Comparison of ENCODE assay signal across 20 cellular contexts in the genomic region with DNA sequence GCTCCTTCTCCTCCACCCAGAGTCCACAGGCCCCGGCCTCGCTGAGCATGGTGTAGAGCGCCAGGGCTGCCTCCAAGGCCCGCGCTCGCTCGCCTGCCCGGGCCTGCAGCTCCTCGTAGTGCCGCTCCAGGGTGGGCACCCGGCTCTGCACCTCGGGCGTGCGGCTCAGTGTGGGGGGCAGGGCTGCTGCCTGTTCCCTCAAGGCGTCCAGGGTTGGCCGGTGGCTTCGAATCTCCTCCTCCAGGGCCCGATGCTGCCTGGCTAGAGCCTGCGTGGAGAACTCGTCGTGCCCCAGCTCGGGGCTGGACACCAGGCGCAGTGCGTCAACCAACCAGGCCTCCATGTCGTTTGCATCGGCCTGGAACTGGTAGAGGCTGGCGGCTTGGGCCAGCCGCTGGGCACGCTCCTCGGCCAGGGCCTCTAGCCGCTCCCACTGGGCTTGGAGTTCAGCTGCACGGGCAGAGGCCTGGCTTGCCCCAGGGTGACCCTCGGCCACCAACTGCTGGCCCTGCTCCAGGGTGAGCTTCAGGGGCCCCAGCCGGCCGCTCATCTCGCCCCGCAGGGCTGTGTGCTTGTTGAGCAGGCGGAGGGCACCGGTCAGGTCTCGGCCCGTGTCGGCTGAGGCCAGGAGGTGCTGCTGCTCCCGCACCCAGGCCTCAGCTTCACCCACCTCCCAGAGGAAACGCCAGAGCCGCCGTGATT. TPM values are rescaled to one million over a fixed set of nuclear protein-coding genes. Genes with fewer than 3 reads are reported as not detected.
DNase-seq lines count a peak whose midpoint lies in the region; ATAC-seq, FAIRE-seq and TF ChIP-seq lines count a peak whose summit lies in the region.
"Had no signal": no experiment of that assay in that cellular context is flagged by ENCODE, and none has a peak within 500 bp of the region (broad histone marks: within the 10 kb centered on the region; RNA-seq: fewer than 3 reads in every experiment).

No MANE protein-coding gene starts in this region.

- no peaks in the 10 kb centered on the region for H3K27me3 Mint-ChIP-seq in type B pancreatic cell

- peaks cover 12% of the 10 kb centered on the region for H3K36me3 Mint-ChIP-seq in type B pancreatic cell
- H3K36me3 Mint-ChIP-seq: CD4-positive, alpha-beta memory T cell had no signal

- no peaks in the 10 kb centered on the region for H3K79me2 ChIP-seq in Loucy (ENCODE audit: insufficient read depth, low read length)
- H3K79me2 ChIP-seq in mammary epithelial cell (ENCODE audit: insufficient read depth, low read length) = no peaks in the 10 kb centered on the region

- H2BK5ac ChIP-seq in mesenchymal stem cell (ENCODE audit: low read depth, low read length, poor library complexity, severe bottlenecking) = no peak overlapping the region

- H3K9me3 ChIP-seq in Loucy (ENCODE audit: insufficient read depth, low read depth, low read length) = no peaks in the 10 kb centered on the region
- no peaks in the 10 kb centered on the region for H3K9me3 ChIP-seq in mammary epithelial cell (replicated peaks; ENCODE audit: insufficient read depth, low read length)
- H3K9me3 ChIP-seq in mesenchymal stem cell (ENCODE audit: control insufficient read depth, low read length) = peaks cover 6% of the 10 kb centered on the region

- H3K79me1 ChIP-seq in mesenchymal stem cell (replicated peaks; ENCODE audit: low read length, poor library complexity, severe bottlenecking) = peaks cover 30% of the 10 kb centered on the region

- H2BK120ac ChIP-seq in mesenchymal stem cell (ENCODE audit: low read depth, low read length) = no peak overlapping the region

- intact Hi-C loops in mammary epithelial cell (cut with micrococcal nuclease) = no loop called here

- WGBS in mammary epithelial cell (ENCODE audit: low coverage, missing lambda C conversion rate) = 94% methylated on average over 30 of the region's 46 CpGs
- 95% methylated on average over 46 of the region's 46 CpGs for WGBS in mesenchymal stem cell

- TF ChIP-seq CTCF in Loucy (conservative IDR thresholded peaks at IDR 0.05; ENCODE audit: low read length) = no peak
- TF ChIP-seq CTCF in mammary epithelial cell (conservative IDR thresholded peaks at IDR 0.05 in 1 of 2, IDR thresholded peaks at IDR 0.05 in 1 of 2; ENCODE audit: extremely low read depth in 1 of 2, insufficient read depth in 1 of 2, low read depth in 1 of 2, low read length in 2 of 2) = no peak
- TF ChIP-seq CTCF in type B pancreatic cell (conservative IDR thresholded peaks at IDR 0.05) = no peak

- H2AFZ ChIP-seq in Loucy (ENCODE audit: low read length) (no peak overlapping the region), mammary epithelial cell (ENCODE audit: low read depth, low read length) (no peak overlapping the region), mesenchymal stem cell (ENCODE audit: low read depth, low read length) (no peak overlapping the region)

- H3K4me1 ChIP-seq in Loucy (ENCODE audit: insufficient read depth, low read length, poor library complexity, severe bottlenecking) (peaks cover 31% of the 10 kb centered on the region), mammary epithelial cell (ENCODE audit: insufficient read depth, low read length) (no peaks in the 10 kb centered on the region), mesenchymal stem cell (ENCODE audit: control insufficient read depth, insufficient read depth, low read depth, low read length) (peaks cover 6% of the 10 kb centered on the region)

- H3K27ac ChIP-seq in mammary epithelial cell (ENCODE audit: insufficient read depth, low read depth, low read length) (no peak overlapping the region), mesenchymal stem cell (ENCODE audit: low read length, poor library complexity, severe bottlenecking) (no peak overlapping the region)
- H3K27ac ChIP-seq: BLaER1 treated with 17β-estradiol and CSF1 and Interleukin-3, amounts not matched to agents 10 nM and 100 nM had no signal

- no peak overlapping the region for H4K8ac ChIP-seq in mesenchymal stem cell (ENCODE audit: low read length)

- no peak overlapping the region for H2BK15ac ChIP-seq in mesenchymal stem cell (ENCODE audit: low read depth, poor library complexity, severe bottlenecking)

- DNase-seq in mammary epithelial cell (no peak), mesenchymal stem cell (no peak), type B pancreatic cell (ENCODE audit: extremely low spot score, unreplicated experiment) (peak; percentile 68), RCC 7860 (ENCODE audit: low spot score) (no peak)
- DNase-seq: ACHN; CD4-positive, alpha-beta memory T cell; DND-41; NCI-H1105; NCI-H146; NCI-H2029; NCI-H2227 treated with DMSO at 0.1 percent for 48 hours; NCI-H524 treated with DMSO at 0.1 percent for 48 hours; NCI-H82; SHP77 had no signal

- no peak overlapping the region for H3K23ac ChIP-seq in mesenchymal stem cell (ENCODE audit: low read length in 2 of 2)

- no peak overlapping the region for H3K4ac ChIP-seq in mesenchymal stem cell (ENCODE audit: low read depth in 1 of 2, low read length in 2 of 2)

- H3K4me2 ChIP-seq in Loucy (ENCODE audit: low read depth, low read length, poor library complexity, severe bottlenecking) (no peak overlapping the region), mammary epithelial cell (ENCODE audit: insufficient read depth, low read depth, low read length) (no peak overlapping the region), mesenchymal stem cell (ENCODE audit: low read length, poor library complexity, severe bottlenecking) (no peak overlapping the region)
- H3K4me2 ChIP-seq: BLaER1 treated with 17β-estradiol and CSF1 and Interleukin-3, amounts not matched to agents 10 nM and 100 nM had no signal

- H3K27me3 ChIP-seq in Loucy (ENCODE audit: insufficient read depth, low read length, poor library complexity, severe bottlenecking) (no peaks in the 10 kb centered on the region), mammary epithelial cell (ENCODE audit: insufficient read depth, low read length) (no peaks in the 10 kb centered on the region), mesenchymal stem cell (ENCODE audit: control insufficient read depth in 1 of 2, insufficient read depth in 1 of 2, low read length in 2 of 2) (peaks cover 0 to 2% of the 10 kb centered on the region in 2 experiments)
- H3K27me3 ChIP-seq: BLaER1 treated with 17β-estradiol and CSF1 and Interleukin-3, amounts not matched to agents 10 nM and 100 nM had no signal

- ATAC-seq in HG03280 (IDR thresholded peaks at IDR 0.05; ENCODE audit: unreplicated experiment) = no peak
- no peak for ATAC-seq in GM19351 (IDR thresholded peaks at IDR 0.05; ENCODE audit: unreplicated experiment)

- H3K4me1 Mint-ChIP-seq in type B pancreatic cell (ENCODE audit: unreplicated experiment) = no peaks in the 10 kb centered on the region
- H3K4me1 Mint-ChIP-seq: CD4-positive, alpha-beta memory T cell had no signal

- CTCF ChIA-PET in mammary epithelial cell (lab: Charles Lee; ENCODE audit: low non-redundant PET) = no interaction called here

- H3K27ac Mint-ChIP-seq in type B pancreatic cell = no peak overlapping the region
- H3K27ac Mint-ChIP-seq: CD4-positive, alpha-beta memory T cell had no signal

- H2AK5ac ChIP-seq in mesenchymal stem cell (ENCODE audit: low read length, severe bottlenecking) = no peak overlapping the region

- in situ Hi-C loops in mammary epithelial cell (cut with MboI; ENCODE audit: low sequenced_read_pairs in 2 of 2) = no loop called here

- no peak for FAIRE-seq in RCC 7860 (lab: Jason Lieb, UNC)
- FAIRE-seq: GM12891, GM18507 had no signal

- H2BK12ac ChIP-seq in mesenchymal stem cell (ENCODE audit: low read length in 2 of 2) = no peak overlapping the region

- BruUV-seq in mammary epithelial cell (replicated peaks; lab: Mats Ljungman, UMichigan) = TSS peak; percentile 37

- H3K14ac ChIP-seq in mesenchymal stem cell (ENCODE audit: low read length in 2 of 2) = peak overlapping the region in 1 of 2 experiments; percentile 58

- H3K9me2 ChIP-seq in Loucy (replicated peaks; ENCODE audit: low read depth, low read length) = no peaks in the 10 kb centered on the region

- H3K9ac ChIP-seq in Loucy (ENCODE audit: low read depth, low read length, poor library complexity, severe bottlenecking) (peak overlapping the region; percentile 13), mammary epithelial cell (ENCODE audit: insufficient read depth, low read length) (no peak overlapping the region), mesenchymal stem cell (ENCODE audit: low read length) (no peak overlapping the region)

- no peaks in the 10 kb centered on the region; the same call in 1 of the 2 replicates for H3K36me3 ChIP-seq in Loucy (ENCODE audit: insufficient read depth, low read length)
- H3K36me3 ChIP-seq in mammary epithelial cell (ENCODE audit: insufficient read depth, low read length) = no peaks in the 10 kb centered on the region
- peaks cover 0 to 75% of the 10 kb centered on the region in 2 experiments for H3K36me3 ChIP-seq in mesenchymal stem cell (ENCODE audit: control insufficient read depth in 1 of 2, insufficient read depth in 2 of 2, low read depth in 1 of 2, low read length in 2 of 2)

- peak overlapping the region; percentile 57 for H4K91ac ChIP-seq in mesenchymal stem cell (ENCODE audit: low read length)

- no peak overlapping the region for H3K4me3 ChIP-seq in Loucy (ENCODE audit: low read length, poor library complexity, severe bottlenecking)
- H3K4me3 ChIP-seq in mammary epithelial cell (replicated peaks in 1 of 3; ENCODE audit: insufficient read depth in 1 of 3, low read depth in 2 of 3, low read length in 3 of 3) = no peak overlapping the region
- H3K4me3 ChIP-seq in mesenchymal stem cell (ENCODE audit: insufficient read depth in 1 of 2, low read depth in 1 of 2, low read length in 2 of 2) = peak overlapping the region in 1 of 2 experiments; percentile 7
- H3K4me3 ChIP-seq: BLaER1 treated with 17β-estradiol and CSF1 and Interleukin-3, amounts not matched to agents 10 nM and 100 nM had no signal

- dilution Hi-C loops in mammary epithelial cell (cut with HindIII; ENCODE audit: low sequenced_read_pairs) = loop anchor here (5.0 kb wide), 2 partner anchors 47 to 117 kb away; no protein-coding TSS in a partner anchor

- H3K18ac ChIP-seq in mesenchymal stem cell (ENCODE audit: low read depth in 1 of 2, low read length in 2 of 2) = no peak overlapping the region

- H3F3A ChIP-seq in Loucy (ENCODE audit: low read depth) = no peaks in the 10 kb centered on the region; the same call in 1 of the 2 replicates

- no peak overlapping the region for H3K4me3 Mint-ChIP-seq in type B pancreatic cell
- H3K4me3 Mint-ChIP-seq: CD4-positive, alpha-beta memory T cell had no signal

- H4K20me1 ChIP-seq in Loucy (ENCODE audit: insufficient read depth, low read length, poor library complexity, severe bottlenecking) (no peaks in the 10 kb centered on the region), mammary epithelial cell (ENCODE audit: insufficient read depth, low read length) (no peaks in the 10 kb centered on the region)

- no peaks in the 10 kb centered on the region for H3K9me3 Mint-ChIP-seq in type B pancreatic cell

RNA-seq across cellular contexts. Expression of a gene that starts 24.2 kb away (rescaled TPM):
- total RNA-seq in mammary epithelial cell = 10 to 100 TPM; 24.8 to 57.2 TPM
- 10.9 TPM for polyA plus RNA-seq in mammary epithelial cell
- 35.6 TPM for polyA minus RNA-seq in mammary epithelial cell
- 0.14 TPM for polyA plus RNA-seq in mesenchymal stem cell (2013, experiment 1 of 2)
- polyA plus RNA-seq in mesenchymal stem cell (2013, experiment 2 of 2) = 0.10 TPM
- total RNA-seq in type B pancreatic cell (ENCODE audit: low replicate concordance) = 56.0 and 139 TPM in 2 replicates
- total RNA-seq: CD4-positive, alpha-beta memory T cell had no signal
- polyA plus RNA-seq: CD4-positive, alpha-beta memory T cell had no signal

RNA-seq across cellular contexts. Expression of a gene that starts 27.1 kb away (rescaled TPM):
- 10 to 100 TPM; 12.2 to 15.3 TPM for total RNA-seq in mammary epithelial cell
- 21.8 TPM for polyA plus RNA-seq in mammary epithelial cell
- polyA minus RNA-seq in mammary epithelial cell = 8.7 TPM
- polyA plus RNA-seq in mesenchymal stem cell (2013, experiment 1 of 2) = 20.3 TPM
- polyA plus RNA-seq in mesenchymal stem cell (2013, experiment 2 of 2) = 19.6 TPM
- total RNA-seq in type B pancreatic cell (ENCODE audit: low replicate concordance) = 25.2 and 49.1 TPM in 2 replicates
